In the genomic region with DNA sequence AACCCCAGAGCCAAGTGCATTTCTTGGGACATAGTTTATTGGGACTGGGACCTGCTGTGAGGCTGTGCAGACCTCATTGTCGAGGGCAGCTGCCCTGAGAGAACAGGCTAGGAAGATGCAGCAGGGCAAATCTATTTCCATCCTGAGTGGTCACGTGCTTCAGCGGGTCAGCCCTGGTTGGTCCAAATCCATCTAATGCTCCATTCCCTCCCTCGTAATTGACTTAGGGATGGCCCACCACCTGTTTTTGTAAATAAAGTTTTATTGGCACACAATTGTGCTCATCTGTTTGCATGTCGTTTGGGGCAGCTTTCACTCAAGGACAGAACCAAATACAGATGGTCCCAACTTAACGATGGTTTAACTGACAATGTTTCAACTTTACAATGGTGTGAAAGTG, we compare ENCODE assay signal across 19 cellular contexts.
DNase-seq lines count a peak whose midpoint lies in the region; ATAC-seq, FAIRE-seq and TF ChIP-seq lines count a peak whose summit lies in the region.
"Had no signal": no experiment of that assay in that cellular context is flagged by ENCODE, and none has a peak within 500 bp of the region (broad histone marks: within the 10 kb centered on the region; RNA-seq: fewer than 3 reads in every experiment).

No MANE protein-coding gene starts in this region.

- POLR2A ChIA-PET in HepG2 (lab: Yijun Ruan, JAX): no interaction called here
- POLR2A ChIA-PET in OCI-LY7 (lab: Charles Lee): interaction anchor here (0.6 kb wide), 1 partner anchor 42 kb away, joined by 3 read pairs; no protein-coding TSS in a partner anchor
- POLR2A ChIA-PET in GM12878 (lab: Charles Lee): interaction anchor here (0.6 kb wide), 1 partner anchor 65 kb away, joined by 4 read pairs; no protein-coding TSS in a partner anchor

- FAIRE-seq in HepG2 (lab: Jason Lieb, UNC) (no peak), GM12878 (lab: Jason Lieb, UNC) (no peak)
- FAIRE-seq: A549, GM18507 had no signal

- no peaks in the 10 kb centered on the region for H3F3A ChIP-seq in GM23248 (ENCODE audit: insufficient read depth)

- SMC1A ChIA-PET in GM12878 (lab: Charles Lee; ENCODE audit: uncharacterized antibody, unreplicated experiment): interaction anchor here (1.2 kb wide), 1 partner anchor 23 kb away, joined by 3 read pairs; no protein-coding TSS in a partner anchor

- H3K9me2 ChIP-seq in OCI-LY7 (ENCODE audit: insufficient read depth, low read length) (no peaks in the 10 kb centered on the region), GM23248 (ENCODE audit: insufficient read depth) (no peaks in the 10 kb centered on the region)

- TF ChIP-seq RAD21 in HepG2 (CRISPR knock-in tag; IDR thresholded peaks at IDR 0.05) (no peak), GM12878 (IDR thresholded peaks at IDR 0.05; ENCODE audit: insufficient read depth, low read depth, low read length) (no peak)

- CTCF ChIA-PET in HepG2 (lab: Yijun Ruan, JAX; ENCODE audit: low intra/inter-chr PET ratio, low total read pairs) (no interaction called here), OCI-LY7 (lab: Charles Lee; ENCODE audit: unreplicated experiment) (interaction anchor here (0.7 kb wide), 1 partner anchor 17 kb away, joined by 5 read pairs; no protein-coding TSS in a partner anchor), GM12878 (lab: Yijun Ruan, JAX) (interaction anchor here (1.2 to 1.5 kb wide), 2 partner anchors 13 to 42 kb away, joined by 4 read pairs; no protein-coding TSS in a partner anchor)

- H3K4me2 ChIP-seq in HepG2 (ENCODE audit: low read depth, low read length) (no peak overlapping the region), OCI-LY7 (ENCODE audit: low read length) (no peak overlapping the region), GM12878 (ENCODE audit: control insufficient read depth, insufficient read depth) (no peak overlapping the region), GM23248 (ENCODE audit: unreplicated experiment) (no peak overlapping the region)
- H3K4me2 ChIP-seq: A549, BLaER1 had no signal

- ATAC-seq in HepG2 (no peak), right lobe of liver (no peak), GM12878 (no peak), psoas muscle (no peak)
- ATAC-seq: A549 had no signal

- no peaks in the 10 kb centered on the region for H3K79me2 ChIP-seq in HepG2 (ENCODE audit: insufficient read depth, low read length)
- no peaks in the 10 kb centered on the region for H3K79me2 ChIP-seq in OCI-LY7 (ENCODE audit: insufficient read depth, low read depth, low read length)
- no peaks in the 10 kb centered on the region for H3K79me2 ChIP-seq in GM12878 (ENCODE audit: control insufficient read depth, insufficient read depth, low read length)
- no peaks in the 10 kb centered on the region for H3K79me2 ChIP-seq in GM23248 (ENCODE audit: insufficient read depth)

- intact Hi-C loops in HepG2 (cut with micrococcal nuclease; ENCODE audit: unreplicated experiment) (no loop called here), right lobe of liver (cut with DNase I) (no loop called here), OCI-LY7 (cut with micrococcal nuclease; ENCODE audit: unreplicated experiment) (no loop called here), GM12878 (cut with micrococcal nuclease; ENCODE audit: unreplicated experiment) (no loop called here), psoas muscle (cut with DNase I) (no loop called here)

- H3K4me3 ChIP-seq in HepG2 (replicated peaks in 1 of 3; ENCODE audit: insufficient read depth in 1 of 3, low read depth in 2 of 3, low read length in 3 of 3): no peak overlapping the region
- H3K4me3 ChIP-seq in right lobe of liver: no peak overlapping the region
- no peak overlapping the region for H3K4me3 ChIP-seq in OCI-LY7 (ENCODE audit: low read depth, low read length, poor library complexity, severe bottlenecking)
- H3K4me3 ChIP-seq in GM12878: no peak overlapping the region
- H3K4me3 ChIP-seq in GM23248: no peak overlapping the region
- H3K4me3 ChIP-seq in psoas muscle: no peak overlapping the region
- H3K4me3 ChIP-seq: A549, BLaER1, HAP-1 had no signal

- H3K27me3 ChIP-seq in HepG2 (ENCODE audit: control insufficient read depth in 1 of 2, insufficient read depth in 2 of 2, low read length in 2 of 2): peaks cover 3 to 36% of the 10 kb centered on the region in 2 experiments; a peak in 4 of 5 replicates
- no peaks in the 10 kb centered on the region for H3K27me3 ChIP-seq in right lobe of liver
- H3K27me3 ChIP-seq in GM12878 (replicated peaks in 1 of 2; ENCODE audit: control insufficient read depth in 2 of 2, insufficient read depth in 2 of 2, low read length in 1 of 2): no peaks in the 10 kb centered on the region
- peaks cover 21% of the 10 kb centered on the region for H3K27me3 ChIP-seq in GM23248 (replicated peaks; ENCODE audit: insufficient read depth)
- H3K27me3 ChIP-seq in psoas muscle (ENCODE audit: insufficient read depth in 3 of 3, low read length in 2 of 3): peaks cover 0 to 6% (median 0%) of the 10 kb centered on the region in 3 donors
- H3K27me3 ChIP-seq: BLaER1 had no signal

- RAD21 ChIA-PET in GM12878 (lab: Charles Lee; ENCODE audit: unreplicated experiment): no interaction called here

- H3K9ac ChIP-seq in HepG2 (ENCODE audit: insufficient read depth, low read depth, low read length) (no peak overlapping the region), GM12878 (ENCODE audit: control insufficient read depth, insufficient read depth, low read length) (no peak overlapping the region), GM23248 (no peak overlapping the region)
- H3K9ac ChIP-seq: BLaER1 had no signal

- no peaks in the 10 kb centered on the region for H3K4me1 ChIP-seq in HepG2 (ENCODE audit: insufficient read depth, low read length)
- no peaks in the 10 kb centered on the region for H3K4me1 ChIP-seq in right lobe of liver
- H3K4me1 ChIP-seq in OCI-LY7 (ENCODE audit: insufficient read depth, low read length, poor library complexity, severe bottlenecking): no peaks in the 10 kb centered on the region
- peaks cover 34% of the 10 kb centered on the region for H3K4me1 ChIP-seq in GM12878 (ENCODE audit: control insufficient read depth, insufficient read depth, low read length)
- H3K4me1 ChIP-seq in GM23248 (ENCODE audit: insufficient read depth): no peaks in the 10 kb centered on the region
- H3K4me1 ChIP-seq in psoas muscle: no peaks in the 10 kb centered on the region
- H3K4me1 ChIP-seq: A549, HAP-1 had no signal

- H4K20me1 ChIP-seq in HepG2 (ENCODE audit: insufficient read depth, low read length) (no peaks in the 10 kb centered on the region), OCI-LY7 (ENCODE audit: insufficient read depth, low read length) (no peaks in the 10 kb centered on the region), GM12878 (ENCODE audit: control insufficient read depth, insufficient read depth) (no peaks in the 10 kb centered on the region), GM23248 (ENCODE audit: insufficient read depth) (no peaks in the 10 kb centered on the region)
- H4K20me1 ChIP-seq: BLaER1 had no signal

- TF ChIP-seq EP300 in HepG2 (IDR thresholded peaks at IDR 0.05; ENCODE audit: low read depth in 2 of 2, low read length in 2 of 2) (no peak), HepG2 (CRISPR knock-in tag; IDR thresholded peaks at IDR 0.05; ENCODE audit: borderline replicate concordance) (no peak), GM12878 (IDR thresholded peaks at IDR 0.05; ENCODE audit: borderline replicate concordance in 1 of 2, control insufficient read depth in 1 of 2, low read depth in 2 of 2, low read length in 2 of 2) (no peak)

- BruUV-seq in HepG2 (replicated peaks; lab: Mats Ljungman, UMichigan) (no TSS peak), OCI-LY7 (replicated peaks; lab: Mats Ljungman, UMichigan) (no TSS peak), GM12878 (replicated peaks; lab: Mats Ljungman, UMichigan) (no TSS peak)

- H3K9me3 ChIP-seq in HepG2 (ENCODE audit: low read length) (no peaks in the 10 kb centered on the region), right lobe of liver (no peaks in the 10 kb centered on the region), OCI-LY7 (ENCODE audit: low read length) (no peaks in the 10 kb centered on the region), GM12878 (replicated peaks; ENCODE audit: control insufficient read depth, insufficient read depth, low read length) (peaks cover 1% of the 10 kb centered on the region; the same call in 2 of the 3 replicates), GM23248 (ENCODE audit: low read depth) (no peaks in the 10 kb centered on the region), psoas muscle (no peaks in the 10 kb centered on the region)
- H3K9me3 ChIP-seq: A549, BLaER1, HAP-1 had no signal

- H3K36me3 ChIP-seq in HepG2 (replicated peaks in 1 of 2; ENCODE audit: control insufficient read depth in 1 of 2, insufficient read depth in 2 of 2, low read length in 2 of 2): no peaks in the 10 kb centered on the region
- no peaks in the 10 kb centered on the region for H3K36me3 ChIP-seq in right lobe of liver
- H3K36me3 ChIP-seq in OCI-LY7 (ENCODE audit: insufficient read depth, low read length): no peaks in the 10 kb centered on the region
- no peaks in the 10 kb centered on the region for H3K36me3 ChIP-seq in GM12878 (ENCODE audit: control insufficient read depth in 2 of 2, insufficient read depth in 2 of 2, low read length in 1 of 2)
- no peaks in the 10 kb centered on the region for H3K36me3 ChIP-seq in GM23248 (ENCODE audit: low read depth)
- H3K36me3 ChIP-seq in psoas muscle (ENCODE audit: insufficient read depth in 1 of 2, low read depth in 1 of 2): no peaks in the 10 kb centered on the region
- H3K36me3 ChIP-seq: HAP-1 had no signal

- no peak for DNase-seq in HepG2 (ENCODE audit: low spot score)
- DNase-seq in right lobe of liver: no peak
- DNase-seq in OCI-LY7 (ENCODE audit: low spot score): no peak
- DNase-seq in GM12878 (ENCODE audit: low read depth, low spot score): no peak
- DNase-seq in NCI-H2107 (lab: John Stamatoyannopoulos, UW): no peak
- DNase-seq in GM23248: no peak
- DNase-seq in psoas muscle: no peak
- DNase-seq in stimulated activated CD4-positive, alpha-beta T cell treated with anti-CD3 and anti-CD28 coated beads, Interleukin-4, amount 100 ng/mL, for 4 hours: no peak
- DNase-seq: AML-193; CD4-positive, alpha-beta memory T cell; DMS153; DND-41; EL; GOT3 had no signal

- 2% methylated on average over 6 of the region's 6 CpGs for WGBS in HepG2 (ENCODE audit: low lambda C conversion rate)
- 45% methylated on average over 3 of the region's 6 CpGs for WGBS in right lobe of liver (ENCODE audit: insufficient coverage, low coverage, low lambda C conversion rate, missing lambda C conversion rate)
- 60% methylated on average over 6 of the region's 6 CpGs for WGBS in GM12878 (ENCODE audit: insufficient coverage, insufficient replicate concordance, low lambda C conversion rate, missing lambda C conversion rate)
- 44 to 49% methylated on average over 6 of the region's 6 CpGs for WGBS in GM23248 (ENCODE audit: low coverage in 1 of 2, low lambda C conversion rate in 2 of 2, missing lambda C conversion rate in 2 of 2), 2 experiments
- 37 to 45% (median 40%) methylated on average over 6 of the region's 6 CpGs for WGBS in psoas muscle, 3 donors

- in situ Hi-C loops in HepG2 (cut with HindIII; ENCODE audit: extremely low pct_ligation_motif_present, low pct_unique_long_range_greater_than_20kb) (no loop called here), GM12878 (cut with MboI) (no loop called here), GM23248 (cut with MboI) (no loop called here)

- TF ChIP-seq POLR2A in HepG2 (IDR thresholded peaks at IDR 0.05; ENCODE audit: insufficient read depth in 1 of 2, low read depth in 2 of 2, low read length in 2 of 2) (no peak), right lobe of liver (IDR thresholded peaks at IDR 0.05) (no peak), GM12878 (IDR thresholded peaks at IDR 0.05; ENCODE audit: low read depth, low read length) (no peak)

- no peak overlapping the region for H2AFZ ChIP-seq in HepG2 (ENCODE audit: low read length)
- 0 out of 2 replicates have a peak overlapping the region, but pooled peaks have one; percentile 32 for H2AFZ ChIP-seq in OCI-LY7 (ENCODE audit: low read length)
- no peak overlapping the region for H2AFZ ChIP-seq in GM12878 (ENCODE audit: control insufficient read depth, low read depth, low read length)
- no peak overlapping the region for H2AFZ ChIP-seq in GM23248

- no peak for TF ChIP-seq CTCF in HepG2 (CRISPR knock-in tag; IDR thresholded peaks at IDR 0.05)
- TF ChIP-seq CTCF in right lobe of liver (IDR thresholded peaks at IDR 0.05): no peak
- no peak for TF ChIP-seq CTCF in OCI-LY7 (conservative IDR thresholded peaks at IDR 0.05; ENCODE audit: low read length)
- TF ChIP-seq CTCF in GM12878 (IDR thresholded peaks at IDR 0.05 in 2 of 3, conservative IDR thresholded peaks at IDR 0.05 in 1 of 3; ENCODE audit: control insufficient read depth in 2 of 3, extremely low read depth in 1 of 3, insufficient read depth in 1 of 3, low read depth in 3 of 3, low read length in 3 of 3): no peak
- TF ChIP-seq CTCF in psoas muscle (IDR thresholded peaks at IDR 0.05): no peak

- no peak overlapping the region for H3K27ac ChIP-seq in HepG2 (ENCODE audit: extremely low read length, insufficient read depth, low read length)
- H3K27ac ChIP-seq in right lobe of liver: no peak overlapping the region
- H3K27ac ChIP-seq in OCI-LY7 (ENCODE audit: low read depth, low read length, poor library complexity, severe bottlenecking): no peak overlapping the region
- no peak overlapping the region for H3K27ac ChIP-seq in GM12878 (ENCODE audit: control insufficient read depth, insufficient read depth)
- no peak overlapping the region for H3K27ac ChIP-seq in GM23248
- no peak overlapping the region for H3K27ac ChIP-seq in psoas muscle
- H3K27ac ChIP-seq: 22Rv1, A549, BLaER1 had no signal
